2 cellular contexts compared by ENCODE assay signal in genomic region chr20:10681466-10681865, GRCh38.
TF ChIP-seq lines count a peak whose summit lies in the region.

No MANE protein-coding gene starts in this region.

TF ChIP-seq in SK-N-SH treated with all-trans-retinoic acid at 6 μM for 48 hours, 23 proteins besides CTCF, POLR2A, EP300 and RAD21 (continued from another document):
- no peak for TF ChIP-seq POU6F1 (CRISPR knock-in tag; IDR thresholded peaks at IDR 0.05; ENCODE audit: borderline replicate concordance, low read depth)
- TF ChIP-seq ARNTL (CRISPR knock-in tag; IDR thresholded peaks at IDR 0.05; ENCODE audit: borderline replicate concordance, low read depth) = no peak

TF ChIP-seq in SK-N-SH, 30 proteins besides CTCF, POLR2A, EP300 and RAD21 (continued from another document):
- no peak for TF ChIP-seq REST (IDR thresholded peaks at IDR 0.05; ENCODE audit: low read depth, low read length)
- no peak for TF ChIP-seq GABPA (IDR thresholded peaks at IDR 0.05; ENCODE audit: low read depth)
- TF ChIP-seq TCF12 (IDR thresholded peaks at IDR 0.05) = no peak
- TF ChIP-seq RCOR1 (IDR thresholded peaks at IDR 0.05; ENCODE audit: low read length) = no peak
- TF ChIP-seq FOSL2 (IDR thresholded peaks at IDR 0.05; ENCODE audit: borderline replicate concordance, low read depth) = no peak
- TF ChIP-seq NFIC (IDR thresholded peaks at IDR 0.05; ENCODE audit: borderline replicate concordance) = no peak
- no peak for TF ChIP-seq MAX (IDR thresholded peaks at IDR 0.05; ENCODE audit: low read depth)
- no peak for TF ChIP-seq GATA2 (CRISPR knock-in tag; IDR thresholded peaks at IDR 0.05)
- TF ChIP-seq POLR2AphosphoS5 (IDR thresholded peaks at IDR 0.05; ENCODE audit: low read depth, low read length) = no peak
- no peak for TF ChIP-seq USF2 (IDR thresholded peaks at IDR 0.05; ENCODE audit: borderline replicate concordance, low read depth, low read length)
- no peak for TF ChIP-seq SMC3 (IDR thresholded peaks at IDR 0.05; ENCODE audit: low read depth, low read length)
- TF ChIP-seq FOXM1 (IDR thresholded peaks at IDR 0.05; ENCODE audit: low read depth) = no peak
- no peak for TF ChIP-seq ELF1 (IDR thresholded peaks at IDR 0.05)
- TF ChIP-seq TAF1 (IDR thresholded peaks at IDR 0.05; ENCODE audit: borderline replicate concordance, low read depth, low read length) = no peak
